In genomic region chr18:56638232-56639093, GRCh38 we compare ENCODE assay signal across 1 cellular context.
A peak's percentile ranks its signal among the peaks of the same experiment; 100 is the strongest.
TF ChIP-seq lines count a peak whose summit lies in the region.

TXNL1 (minus strand) TSS chr18:56638592; CDS start chr18:56638440, 152 bp downstream.

TF ChIP-seq in K562, 482 proteins besides CTCF, POLR2A, EP300 and RAD21 (continued from another document and continues in another):
- TF ChIP-seq CREM (IDR thresholded peaks at IDR 0.05; ENCODE audit: low read depth), result peak; percentile 97
- TF ChIP-seq ATF7 (IDR thresholded peaks at IDR 0.05), result peak; percentile 98
- no peak for TF ChIP-seq NR4A1 (CRISPR knock-in tag; IDR thresholded peaks at IDR 0.05)
- no peak for TF ChIP-seq NR4A1 (tag; IDR thresholded peaks at IDR 0.05)
- TF ChIP-seq ZNF41 (CRISPR knock-in tag; conservative IDR thresholded peaks at IDR 0.05), result no peak
- no peak for TF ChIP-seq HIVEP1 (CRISPR knock-in tag; IDR thresholded peaks at IDR 0.05)
- no peak for TF ChIP-seq RREB1 (CRISPR knock-in tag; IDR thresholded peaks at IDR 0.05)
- TF ChIP-seq C11orf30 (IDR thresholded peaks at IDR 0.05; ENCODE audit: low read depth), result peak; percentile 74
- TF ChIP-seq PHF21A (IDR thresholded peaks at IDR 0.05; ENCODE audit: borderline replicate concordance, low read depth), result no peak
- TF ChIP-seq, protein P1, sequence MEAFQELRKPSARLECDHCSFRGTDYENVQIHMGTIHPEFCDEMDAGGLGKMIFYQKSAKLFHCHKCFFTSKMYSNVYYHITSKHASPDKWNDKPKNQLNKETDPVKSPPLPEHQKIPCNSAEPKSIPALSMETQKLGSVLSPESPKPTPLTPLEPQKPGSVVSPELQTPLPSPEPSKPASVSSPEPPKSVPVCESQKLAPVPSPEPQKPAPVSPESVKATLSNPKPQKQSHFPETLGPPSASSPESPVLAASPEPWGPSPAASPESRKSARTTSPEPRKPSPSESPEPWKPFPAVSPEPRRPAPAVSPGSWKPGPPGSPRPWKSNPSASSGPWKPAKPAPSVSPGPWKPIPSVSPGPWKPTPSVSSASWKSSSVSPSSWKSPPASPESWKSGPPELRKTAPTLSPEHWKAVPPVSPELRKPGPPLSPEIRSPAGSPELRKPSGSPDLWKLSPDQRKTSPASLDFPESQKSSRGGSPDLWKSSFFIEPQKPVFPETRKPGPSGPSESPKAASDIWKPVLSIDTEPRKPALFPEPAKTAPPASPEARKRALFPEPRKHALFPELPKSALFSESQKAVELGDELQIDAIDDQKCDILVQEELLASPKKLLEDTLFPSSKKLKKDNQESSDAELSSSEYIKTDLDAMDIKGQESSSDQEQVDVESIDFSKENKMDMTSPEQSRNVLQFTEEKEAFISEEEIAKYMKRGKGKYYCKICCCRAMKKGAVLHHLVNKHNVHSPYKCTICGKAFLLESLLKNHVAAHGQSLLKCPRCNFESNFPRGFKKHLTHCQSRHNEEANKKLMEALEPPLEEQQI (IDR thresholded peaks at IDR 0.05), result peak; percentile 93; the same call in 1 of the 2 replicates
- TF ChIP-seq SMARCB1 (IDR thresholded peaks at IDR 0.05; ENCODE audit: insufficient read length, low read depth), result no peak
- TF ChIP-seq SIX5 (IDR thresholded peaks at IDR 0.05; ENCODE audit: borderline replicate concordance in 1 of 2, insufficient read depth in 1 of 2, low read depth in 1 of 2, low read length in 2 of 2), result 0 out of 4 replicates have a peak, but pooled peaks of 1 of the 2 experiments have one; percentile 18
- peak; percentile 72; the same call in 1 of the 2 replicates for TF ChIP-seq ELF2 (CRISPR knock-in tag; IDR thresholded peaks at IDR 0.05)
- peak; percentile 43; the same call in 1 of the 2 replicates for TF ChIP-seq CBFA2T2 (conservative IDR thresholded peaks at IDR 0.05)
- peak; percentile 46 for TF ChIP-seq PHF20 (IDR thresholded peaks at IDR 0.05; ENCODE audit: partially characterized antibody)
- peak; percentile 94 for TF ChIP-seq TFE3 (CRISPR knock-in tag; IDR thresholded peaks at IDR 0.05)
- TF ChIP-seq ZNF316 (IDR thresholded peaks at IDR 0.05), result 0 out of 2 replicates have a peak, but pooled peaks have one; percentile 10
- peak in 1 of 2 experiments; percentile 72; a peak in 1 of 4 replicates for TF ChIP-seq SIN3A (IDR thresholded peaks at IDR 0.05; ENCODE audit: borderline replicate concordance in 2 of 2, control insufficient read depth in 1 of 2, low read depth in 2 of 2, low read length in 2 of 2)
- no peak for TF ChIP-seq ZNF785 (CRISPR knock-in tag; IDR thresholded peaks at IDR 0.05)
- no peak for TF ChIP-seq TAL1 (IDR thresholded peaks at IDR 0.05)
- peak; percentile 74 for TF ChIP-seq CXXC5 (CRISPR knock-in tag; IDR thresholded peaks at IDR 0.05)
- TF ChIP-seq, protein P2, sequence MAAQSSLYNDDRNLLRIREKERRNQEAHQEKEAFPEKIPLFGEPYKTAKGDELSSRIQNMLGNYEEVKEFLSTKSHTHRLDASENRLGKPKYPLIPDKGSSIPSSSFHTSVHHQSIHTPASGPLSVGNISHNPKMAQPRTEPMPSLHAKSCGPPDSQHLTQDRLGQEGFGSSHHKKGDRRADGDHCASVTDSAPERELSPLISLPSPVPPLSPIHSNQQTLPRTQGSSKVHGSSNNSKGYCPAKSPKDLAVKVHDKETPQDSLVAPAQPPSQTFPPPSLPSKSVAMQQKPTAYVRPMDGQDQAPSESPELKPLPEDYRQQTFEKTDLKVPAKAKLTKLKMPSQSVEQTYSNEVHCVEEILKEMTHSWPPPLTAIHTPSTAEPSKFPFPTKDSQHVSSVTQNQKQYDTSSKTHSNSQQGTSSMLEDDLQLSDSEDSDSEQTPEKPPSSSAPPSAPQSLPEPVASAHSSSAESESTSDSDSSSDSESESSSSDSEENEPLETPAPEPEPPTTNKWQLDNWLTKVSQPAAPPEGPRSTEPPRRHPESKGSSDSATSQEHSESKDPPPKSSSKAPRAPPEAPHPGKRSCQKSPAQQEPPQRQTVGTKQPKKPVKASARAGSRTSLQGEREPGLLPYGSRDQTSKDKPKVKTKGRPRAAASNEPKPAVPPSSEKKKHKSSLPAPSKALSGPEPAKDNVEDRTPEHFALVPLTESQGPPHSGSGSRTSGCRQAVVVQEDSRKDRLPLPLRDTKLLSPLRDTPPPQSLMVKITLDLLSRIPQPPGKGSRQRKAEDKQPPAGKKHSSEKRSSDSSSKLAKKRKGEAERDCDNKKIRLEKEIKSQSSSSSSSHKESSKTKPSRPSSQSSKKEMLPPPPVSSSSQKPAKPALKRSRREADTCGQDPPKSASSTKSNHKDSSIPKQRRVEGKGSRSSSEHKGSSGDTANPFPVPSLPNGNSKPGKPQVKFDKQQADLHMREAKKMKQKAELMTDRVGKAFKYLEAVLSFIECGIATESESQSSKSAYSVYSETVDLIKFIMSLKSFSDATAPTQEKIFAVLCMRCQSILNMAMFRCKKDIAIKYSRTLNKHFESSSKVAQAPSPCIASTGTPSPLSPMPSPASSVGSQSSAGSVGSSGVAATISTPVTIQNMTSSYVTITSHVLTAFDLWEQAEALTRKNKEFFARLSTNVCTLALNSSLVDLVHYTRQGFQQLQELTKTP (IDR thresholded peaks at IDR 0.05; ENCODE audit: low read depth in 1 of 2, partially characterized antibody in 2 of 2), result peak in 1 of 2 experiments; percentile 71
- no peak for TF ChIP-seq MCM5 (IDR thresholded peaks at IDR 0.05; ENCODE audit: low read depth)
- TF ChIP-seq, protein P3, sequence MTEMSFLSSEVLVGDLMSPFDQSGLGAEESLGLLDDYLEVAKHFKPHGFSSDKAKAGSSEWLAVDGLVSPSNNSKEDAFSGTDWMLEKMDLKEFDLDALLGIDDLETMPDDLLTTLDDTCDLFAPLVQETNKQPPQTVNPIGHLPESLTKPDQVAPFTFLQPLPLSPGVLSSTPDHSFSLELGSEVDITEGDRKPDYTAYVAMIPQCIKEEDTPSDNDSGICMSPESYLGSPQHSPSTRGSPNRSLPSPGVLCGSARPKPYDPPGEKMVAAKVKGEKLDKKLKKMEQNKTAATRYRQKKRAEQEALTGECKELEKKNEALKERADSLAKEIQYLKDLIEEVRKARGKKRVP (CRISPR knock-in tag; IDR thresholded peaks at IDR 0.05), result no peak
- TF ChIP-seq, protein P4, sequence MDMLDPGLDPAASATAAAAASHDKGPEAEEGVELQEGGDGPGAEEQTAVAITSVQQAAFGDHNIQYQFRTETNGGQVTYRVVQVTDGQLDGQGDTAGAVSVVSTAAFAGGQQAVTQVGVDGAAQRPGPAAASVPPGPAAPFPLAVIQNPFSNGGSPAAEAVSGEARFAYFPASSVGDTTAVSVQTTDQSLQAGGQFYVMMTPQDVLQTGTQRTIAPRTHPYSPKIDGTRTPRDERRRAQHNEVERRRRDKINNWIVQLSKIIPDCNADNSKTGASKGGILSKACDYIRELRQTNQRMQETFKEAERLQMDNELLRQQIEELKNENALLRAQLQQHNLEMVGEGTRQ (CRISPR knock-in tag; IDR thresholded peaks at IDR 0.05), result peak; percentile 95
- TF ChIP-seq PRPF4 (IDR thresholded peaks at IDR 0.05; ENCODE audit: insufficient read depth, low read depth, low read length, poor library complexity, severe bottlenecking), result peak; percentile 98
- peak; percentile 55 for TF ChIP-seq FIP1L1 (IDR thresholded peaks at IDR 0.05; ENCODE audit: low read depth, low read length, poor library complexity, severe bottlenecking)
- peak; percentile 59 for TF ChIP-seq HMGN3 (IDR thresholded peaks at IDR 0.05; ENCODE audit: borderline replicate concordance, extremely low read depth, insufficient read length, low read depth, low read length)
- TF ChIP-seq TCF7 (IDR thresholded peaks at IDR 0.05; ENCODE audit: borderline replicate concordance), result no peak
- peak; percentile 72; the same call in 1 of the 2 replicates for TF ChIP-seq ATF2 (CRISPR knock-in tag; IDR thresholded peaks at IDR 0.05)
- peak; percentile 65 for TF ChIP-seq EGR1 (conservative IDR thresholded peaks at IDR 0.05)
- no peak for TF ChIP-seq KAT7 (CRISPR knock-in tag; IDR thresholded peaks at IDR 0.05; ENCODE audit: borderline replicate concordance)
- no peak for TF ChIP-seq TEAD4 (IDR thresholded peaks at IDR 0.05; ENCODE audit: low read length)
- no peak for TF ChIP-seq TEAD4 (CRISPR knock-in tag; IDR thresholded peaks at IDR 0.05; ENCODE audit: borderline replicate concordance)
- TF ChIP-seq TOE1 (IDR thresholded peaks at IDR 0.05; ENCODE audit: borderline replicate concordance), result peak; percentile 91
- no peak for TF ChIP-seq TOE1 (CRISPR knock-in tag; IDR thresholded peaks at IDR 0.05; ENCODE audit: borderline replicate concordance, low read depth)
- TF ChIP-seq MEIS2 (IDR thresholded peaks at IDR 0.05; ENCODE audit: partially characterized antibody), result peak; percentile 94
- TF ChIP-seq TRIM24 (IDR thresholded peaks at IDR 0.05), result peak in 1 of 2 experiments; percentile 49; a peak in 1 of 4 replicates
- TF ChIP-seq GTF3C2 (IDR thresholded peaks at IDR 0.05; ENCODE audit: borderline replicate concordance, extremely low read depth, insufficient read length), result no peak
- TF ChIP-seq FOXK1 (CRISPR knock-in tag; IDR thresholded peaks at IDR 0.05; ENCODE audit: borderline replicate concordance), result no peak
- TF ChIP-seq ZBTB17 (CRISPR knock-in tag; IDR thresholded peaks at IDR 0.05), result 0 out of 2 replicates have a peak, but pooled peaks have one; percentile 20
- no peak for TF ChIP-seq ZNF384 (IDR thresholded peaks at IDR 0.05; ENCODE audit: low read depth, low read length)
- peak; percentile 89 for TF ChIP-seq GABPA (tag; conservative IDR thresholded peaks at IDR 0.05; ENCODE audit: low read depth)
